1 cellular context compared by ENCODE assay signal in the genomic region with DNA sequence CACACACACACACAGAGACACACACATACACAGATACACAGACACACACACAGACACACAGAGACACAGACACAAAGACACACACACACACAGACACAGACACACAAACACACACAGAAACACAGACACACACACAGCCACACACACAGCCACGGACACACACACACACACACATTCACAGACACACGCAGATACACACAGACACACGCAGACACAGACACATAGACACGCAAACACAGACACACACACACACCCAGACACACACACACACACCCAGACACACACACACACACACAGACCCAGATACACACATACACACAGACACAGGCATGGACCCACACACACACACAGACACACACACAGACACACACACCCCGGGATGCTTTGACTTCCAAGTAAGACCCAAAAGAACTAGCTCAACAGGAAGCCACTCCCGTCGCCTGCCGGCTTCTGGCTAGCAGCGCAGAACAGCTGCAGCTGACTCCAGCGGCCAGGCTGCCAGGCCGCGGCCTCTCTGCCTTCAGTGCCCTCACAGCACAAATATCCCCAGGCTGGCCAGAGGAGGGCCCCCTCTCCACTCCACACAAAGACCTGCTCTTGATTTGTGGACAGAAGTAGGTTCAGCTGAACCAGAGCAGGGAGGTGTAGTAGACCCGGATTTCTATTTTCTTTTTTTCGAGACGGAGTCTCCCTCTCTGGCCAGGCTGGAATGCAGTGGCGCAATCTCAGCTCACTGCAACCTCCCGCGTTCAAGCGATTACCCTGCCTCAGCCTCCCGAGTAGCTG.
TF ChIP-seq lines count a peak whose summit lies in the region.

No MANE protein-coding gene starts in this region.

TF ChIP-seq in endothelial cell of umbilical vein, 7 proteins besides CTCF, POLR2A, EP300 and RAD21 (continued from another document):
- TF ChIP-seq POLR2AphosphoS5 (IDR thresholded peaks at IDR 0.05; ENCODE audit: insufficient read depth, low read depth, low read length) (peak; percentile 58), JUN (IDR thresholded peaks at IDR 0.05; ENCODE audit: borderline replicate concordance, insufficient read depth, insufficient read length, low read depth) (no peak)
